ENCODE assay signal across 20 cellular contexts in genomic region chr9:132637351-132637750, GRCh38. TPM values are rescaled to one million over a fixed set of nuclear protein-coding genes. Genes with fewer than 3 reads are reported as not detected.
DNase-seq lines count a peak whose midpoint lies in the region; ATAC-seq and TF ChIP-seq lines count a peak whose summit lies in the region.
"Had no signal": no experiment of that assay in that cellular context is flagged by ENCODE, and none has a peak within 500 bp of the region (broad histone marks: within the 10 kb centered on the region; RNA-seq: fewer than 3 reads in every experiment).

No MANE protein-coding gene starts in this region.

- ATAC-seq in HG02571 (IDR thresholded peaks at IDR 0.05; ENCODE audit: unreplicated experiment), result no peak
- no peak for ATAC-seq in HG02884 (IDR thresholded peaks at IDR 0.05; ENCODE audit: unreplicated experiment)
- ATAC-seq: psoas muscle had no signal

- DNase-seq in NCI-H82 (lab: John Stamatoyannopoulos, UW), result peak; percentile 50
- DNase-seq in NCI-H82 treated with DMSO at 0.1 percent for 48 hours (lab: John Stamatoyannopoulos, UW; ENCODE audit: unreplicated experiment), result no peak
- peak; percentile 27 for DNase-seq in NCI-H510A (lab: John Stamatoyannopoulos, UW)
- DNase-seq in cerebellum (ENCODE audit: low spot score), result peak; percentile 88
- no peak for DNase-seq in erythroblast (lab: John Stamatoyannopoulos, UW)
- no peak for DNase-seq in GM03348 (ENCODE audit: low spot score)
- DNase-seq: activated CD4-positive, CD25-positive, alpha-beta regulatory T cell treated with anti-CD3 and anti-CD28 coated beads, Interleukin-2, amount 50 U/mL, for 72 hours; activated naive CD4-positive, alpha-beta T cell treated with Interleukin-2 at 50 U/mL for 16 hours; CD4-positive, alpha-beta T cell; effector CD8-positive, alpha-beta T cell; GDM1; naive B cell; psoas muscle; stimulated activated CD4-positive, alpha-beta T cell treated with anti-CD3 and anti-CD28 coated beads, Interleukin-12 subunit alpha, Interleukin-12 subunit beta, amount 100 ng/mL, for 4 hours; T-helper 2 cell had no signal

- TF ChIP-seq POLR2A in erythroblast (IDR thresholded peaks at IDR 0.05; ENCODE audit: low read length), result no peak

RNA-seq across cellular contexts. Expression of gene DDX31, which starts 32.4 kb away (rescaled TPM):
- 21.4 TPM for total RNA-seq in cerebellum

RNA-seq across cellular contexts. Expression of gene GTF3C4, which starts 32.9 kb away (rescaled TPM):
- 25.4 TPM for total RNA-seq in cerebellum

RNA-seq across cellular contexts. Expression of gene BARHL1, which starts 54.9 kb away (rescaled TPM):
- 19.3 TPM for total RNA-seq in cerebellum
- total RNA-seq: CD4-positive, alpha-beta T cell; fibroblast of villous mesenchyme; HT1080; liver; psoas muscle had no signal

Comparison
In these comparisons a context has a peak if more than half of its experiments do, and no peak if none do; other contexts are left out.
1. DNase-seq: peak in NCI-H82 (single experiment), NCI-H510A (single experiment) and cerebellum (single experiment); none in NCI-H82 treated with DMSO at 0.1 percent for 48 hours (single experiment), erythroblast (0 of 2) and GM03348 (single experiment).